Comparison of ENCODE assay signal across 23 cellular contexts in the genomic region with DNA sequence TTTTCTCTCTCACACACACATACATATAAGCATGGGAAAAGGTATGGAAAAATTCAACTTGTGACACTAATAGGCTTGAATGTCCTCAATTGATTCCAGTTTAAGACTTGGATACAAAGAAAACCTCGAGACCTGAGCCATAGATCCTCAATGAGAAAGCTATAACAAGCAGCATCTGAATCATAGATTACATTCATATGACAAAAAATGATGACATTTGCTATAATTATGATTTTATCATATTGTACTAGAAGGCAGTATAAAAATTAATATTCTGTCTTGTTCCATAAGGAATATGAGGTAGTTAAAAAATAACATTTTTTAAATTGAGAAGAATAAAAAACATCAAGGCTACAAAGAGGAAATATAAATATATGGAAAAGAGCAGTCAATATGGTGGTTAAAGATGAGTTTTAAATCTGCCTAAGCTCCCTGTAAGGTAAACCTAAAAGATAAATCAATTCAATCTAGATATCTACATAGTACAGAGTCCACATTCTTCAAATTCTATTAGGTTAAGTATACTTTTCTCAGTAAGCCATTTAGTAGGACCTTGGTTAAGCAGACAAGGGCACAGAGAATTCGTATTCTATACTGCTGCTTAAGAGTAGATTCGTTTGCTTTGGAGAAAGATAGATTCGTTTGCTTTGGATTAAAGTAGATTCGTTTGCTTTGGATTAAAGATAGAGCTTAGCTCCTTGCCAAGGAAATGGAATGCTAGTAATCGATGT.
"Had no signal": no experiment of that assay in that cellular context is flagged by ENCODE, and none has a peak within 500 bp of the region (broad histone marks: within the 10 kb centered on the region; RNA-seq: fewer than 3 reads in every experiment).

No MANE protein-coding gene starts in this region.

- H3K4me1 Mint-ChIP-seq: activated CD4-positive, alpha-beta memory T cell treated with anti-CD3 and anti-CD28 coated beads, Interleukin-2, amount 10 ng/mL, durations not matched to agents 7 days and 5 days; activated CD4-positive, alpha-beta T cell treated with anti-CD3 and anti-CD28 coated beads, Interleukin-2, amount 10 ng/mL, durations not matched to agents 24 days and 14 days; nephron progenitor cell had no signal

- H3K9me3 Mint-ChIP-seq: activated CD4-positive, alpha-beta memory T cell treated with anti-CD3 and anti-CD28 coated beads, Interleukin-2, amount 10 ng/mL, durations not matched to agents 7 days and 5 days; activated CD4-positive, alpha-beta T cell treated with anti-CD3 and anti-CD28 coated beads, Interleukin-2, amount 10 ng/mL, durations not matched to agents 24 days and 14 days; activated T-cell treated with anti-CD3 and anti-CD28 coated beads, Interleukin-2, amount 50 U/mL, for 24 hours; nephron progenitor cell had no signal

- H3K36me3 ChIP-seq: neutrophil, prostate gland, transverse colon had no signal

- ATAC-seq: foreskin keratinocyte, heart right ventricle, left lung had no signal

- H3K4me3 ChIP-seq: esophagus muscularis mucosa, heart right ventricle, left lung, lung, prostate gland, transverse colon had no signal

- H3K27me3 ChIP-seq: esophagus muscularis mucosa, foreskin keratinocyte, heart right ventricle, left lung, neutrophil, transverse colon had no signal

- H3K4me1 ChIP-seq: esophagus muscularis mucosa, foreskin keratinocyte, left lung, prostate gland, transverse colon had no signal

- H3K4me3 Mint-ChIP-seq: activated CD4-positive, alpha-beta memory T cell treated with anti-CD3 and anti-CD28 coated beads, Interleukin-2, amount 10 ng/mL, durations not matched to agents 7 days and 5 days; activated CD4-positive, alpha-beta T cell treated with anti-CD3 and anti-CD28 coated beads, Interleukin-2, amount 10 ng/mL, durations not matched to agents 24 days and 14 days; activated T-cell treated with anti-CD3 and anti-CD28 coated beads, Interleukin-2, amount 50 U/mL, for 24 hours; nephron progenitor cell had no signal

- H3K27ac Mint-ChIP-seq: activated CD4-positive, alpha-beta memory T cell treated with anti-CD3 and anti-CD28 coated beads, Interleukin-2, amount 10 ng/mL, durations not matched to agents 7 days and 5 days; activated CD4-positive, alpha-beta T cell treated with anti-CD3 and anti-CD28 coated beads, Interleukin-2, amount 10 ng/mL, durations not matched to agents 24 days and 14 days; activated T-cell treated with anti-CD3 and anti-CD28 coated beads, Interleukin-2, amount 50 U/mL, for 24 hours; nephron progenitor cell had no signal

- H3K27me3 Mint-ChIP-seq: activated CD4-positive, alpha-beta memory T cell treated with anti-CD3 and anti-CD28 coated beads, Interleukin-2, amount 10 ng/mL, durations not matched to agents 7 days and 5 days; activated CD4-positive, alpha-beta T cell treated with anti-CD3 and anti-CD28 coated beads, Interleukin-2, amount 10 ng/mL, durations not matched to agents 24 days and 14 days; activated T-cell treated with anti-CD3 and anti-CD28 coated beads, Interleukin-2, amount 50 U/mL, for 24 hours had no signal

- H3K9me3 ChIP-seq: left lung, neutrophil, prostate gland, transverse colon had no signal

- DNase-seq: activated CD4-positive, alpha-beta memory T cell treated with anti-CD3 and anti-CD28 coated beads, Interleukin-2, amount 10 ng/mL, durations not matched to agents 7 days and 5 days; activated CD4-positive, alpha-beta T cell treated with anti-CD3 and anti-CD28 coated beads, Interleukin-2, amount 10 ng/mL, durations not matched to agents 24 days and 14 days; activated CD4-positive, CD25-positive, alpha-beta regulatory T cell treated with anti-CD3 and anti-CD28 coated beads, Interleukin-2, amount 50 U/mL, for 72 hours; activated CD8-positive, alpha-beta memory T cell treated with anti-CD3 and anti-CD28 coated beads, Interleukin-2, amount 50 U/mL, for 48 hours; activated gamma-delta T cell; activated naive CD4-positive, alpha-beta T cell treated with anti-CD3 and anti-CD28 coated beads, Interleukin-2, amount 50 U/mL, for 16 hours; activated T-cell treated with anti-CD3 and anti-CD28 coated beads, Interleukin-2, amount 50 U/mL, for 24 hours; amniotic stem cell; caudate nucleus; foreskin keratinocyte; heart right ventricle; kidney glomerular epithelial cell; left lung; nephron progenitor cell; stimulated activated CD4-positive, alpha-beta T cell treated with anti-CD3 and anti-CD28 coated beads, Interleukin-15, amount 100 ng/mL, for 24 hours; stimulated activated CD4-positive, alpha-beta T cell treated with anti-CD3 and anti-CD28 coated beads, Interleukin-2, amount 100 ng/mL, for 24 hours; stimulated activated naive CD4-positive, alpha-beta T cell; T-helper 2 cell; transverse colon had no signal
